ENCODE assay signal across 8 cellular contexts in the genomic region with DNA sequence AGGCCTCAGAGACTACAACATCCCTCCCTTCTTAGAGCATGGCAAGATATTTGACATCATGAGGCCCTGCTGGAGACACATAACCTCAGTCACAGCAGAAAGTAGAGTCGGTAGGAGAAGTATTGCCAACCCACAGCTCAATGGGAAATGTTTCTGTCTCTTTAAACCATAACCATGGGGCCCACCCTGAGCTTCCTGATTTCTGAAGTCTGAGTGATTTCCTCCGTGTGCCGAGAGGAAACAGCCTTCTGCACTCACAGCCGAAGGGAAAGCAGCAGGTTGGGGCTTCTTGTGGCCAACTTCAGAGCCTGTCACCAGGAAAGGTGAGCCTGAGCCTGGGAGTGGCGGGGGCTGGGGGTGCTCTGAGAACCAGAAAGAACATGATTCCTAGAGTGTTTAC. TPM values are rescaled to one million over a fixed set of nuclear protein-coding genes. Genes with fewer than 3 reads are reported as not detected.
DNase-seq lines count a peak whose midpoint lies in the region; ATAC-seq, FAIRE-seq and TF ChIP-seq lines count a peak whose summit lies in the region.

Gene GIMAP1, plus strand, starts transcription at position 246 of the 400 bp plus-strand sequence. CDS start 2,435 bp downstream, outside the sequence.

- POLR2A ChIA-PET in T-cell (lab: Charles Lee) (interaction anchor here (0.7 to 1.4 kb wide), 8 partner anchors 14 to 235 kb away, joined by 3 to 5 read pairs (median 4); partner anchors contain the start of gene GIMAP4 (in 1 of the 2)), GM10248 (lab: Yijun Ruan, JAX) (no interaction called here)

- H3K4me1 ChIP-seq in psoas muscle, result no peaks in the 10 kb centered on the region
- H3K4me1 ChIP-seq in HAP-1, result no peaks in the 10 kb centered on the region

- peaks cover 3 to 15% (median 7%) of the 10 kb centered on the region in 3 donors for H3K9me3 Mint-ChIP-seq in T-cell

- ATAC-seq in T-cell (replicated peaks in 1 of 4) (peak; percentile 85 to 93 (median 90)), psoas muscle (peak in 3 of 4 donors; percentile 48 to 70 (median 48))

- H3K9me3 ChIP-seq in psoas muscle (peaks cover 11% of the 10 kb centered on the region), HAP-1 (no peaks in the 10 kb centered on the region)

- H3K27ac ChIP-seq in caudate nucleus (ENCODE audit: low read depth, low read length) (peak within 1 kb of the TSS; percentile 22), psoas muscle (peak within 1 kb of the TSS; percentile 67)

- H3K4me3 ChIP-seq in psoas muscle (peak within 1 kb of the TSS; percentile 60), HAP-1 (no peak within 1 kb of the TSS)

- peak within 1 kb of the TSS; percentile 88 to 99 (median 99) for H3K4me3 Mint-ChIP-seq in T-cell

- in situ Hi-C loops in HAP-1 (cut with MboI; ENCODE audit: low sequenced_read_pairs), result no loop called here

- peaks cover 66 to 79% (median 74%) of the 10 kb centered on the region in 3 donors for H3K4me1 Mint-ChIP-seq in T-cell

- TF ChIP-seq CTCF in psoas muscle (IDR thresholded peaks at IDR 0.05) (no peak), GM10248 (IDR thresholded peaks at IDR 0.05; ENCODE audit: control extremely low read depth, extremely low read depth, low read depth, missing control alignments) (no peak)

- H3K27ac Mint-ChIP-seq in T-cell, result peak within 1 kb of the TSS; percentile 94 to 97

- DNase-seq in GM19239 (ENCODE audit: insufficient read length, low spot score), result peak; percentile 43
- peak; percentile 40 to 78 (median 63) for DNase-seq in T-cell
- DNase-seq in caudate nucleus (lab: John Stamatoyannopoulos, UW), result no peak
- peak; percentile 18 to 51 for DNase-seq in psoas muscle
- DNase-seq in HAP-1 (ENCODE audit: low spot score in 2 of 2), result no peak
- no peak for DNase-seq in GM10248 (ENCODE audit: extremely low spot score)
- DNase-seq in SW 1271 (lab: John Stamatoyannopoulos, UW), result no peak
- DNase-seq in AG08396 (ENCODE audit: low spot score), result no peak

- H3K27me3 ChIP-seq in psoas muscle (ENCODE audit: insufficient read depth in 3 of 3, low read length in 2 of 3), result no peaks in the 10 kb centered on the region
- H3K27me3 ChIP-seq in HAP-1 (ENCODE audit: low read depth), result no peaks in the 10 kb centered on the region

- H3K36me3 Mint-ChIP-seq in T-cell, result peaks cover 59% of the 10 kb centered on the region

- WGBS in psoas muscle, 3 donors, result 20 to 33% (median 25%) methylated on average over 5 of the region's 5 CpGs

- FAIRE-seq in GM19239 (lab: Jason Lieb, UNC), result peak; percentile 86

- no peaks in the 10 kb centered on the region for H3K36me3 ChIP-seq in psoas muscle (ENCODE audit: insufficient read depth in 1 of 2, low read depth in 1 of 2)
- H3K36me3 ChIP-seq in HAP-1 (replicated peaks), result no peaks in the 10 kb centered on the region

- H3K27me3 Mint-ChIP-seq in T-cell, result no peaks in the 10 kb centered on the region

- intact Hi-C loops in psoas muscle (cut with DNase I), result no loop called here

- CTCF ChIA-PET in T-cell (lab: Charles Lee), result interaction anchor here in 1 of 2 donors (0.6 to 2.3 kb wide), 16 partner anchors 11 to 268 kb away, joined by 3 to 10 read pairs (median 3); partner anchors contain the start of genes GIMAP2 and GIMAP6
- CTCF ChIA-PET in GM10248 (lab: Yijun Ruan, JAX), result interaction anchor here (0.7 to 2.0 kb wide), 10 partner anchors 10 to 267 kb away, joined by 3 to 6 read pairs (median 4); partner anchors contain the start of gene GIMAP2

RNA-seq across cellular contexts. Expression of gene GIMAP1, which starts in this region (rescaled TPM):
- total RNA-seq in T-cell (10 to 100 TPM; 23.5 to 99.9 (median 76.8) TPM), psoas muscle (1 to 10 TPM; 1.8 to 3.9 (median 2.4) TPM)
- 1 to 10 TPM; 3.3 to 3.6 (median 3.5) TPM for polyA plus RNA-seq in psoas muscle

Comparison
In these comparisons a context has a peak if more than half of its experiments do, and no peak if none do; other contexts are left out.
1. RNA of gene GIMAP1 (total RNA-seq): 23.5 to 99.9 TPM in T-cell; 1.8 to 3.9 TPM in psoas muscle; every median in the first group is over 4 times any median in the second.
2. DNase-seq: peak in GM19239 (single experiment), T-cell (34 of 34) and psoas muscle (2 of 2); none in caudate nucleus (0 of 61), HAP-1 (0 of 2), GM10248 (single experiment), SW 1271 (0 of 2) and AG08396 (single experiment).